In the genomic region with DNA sequence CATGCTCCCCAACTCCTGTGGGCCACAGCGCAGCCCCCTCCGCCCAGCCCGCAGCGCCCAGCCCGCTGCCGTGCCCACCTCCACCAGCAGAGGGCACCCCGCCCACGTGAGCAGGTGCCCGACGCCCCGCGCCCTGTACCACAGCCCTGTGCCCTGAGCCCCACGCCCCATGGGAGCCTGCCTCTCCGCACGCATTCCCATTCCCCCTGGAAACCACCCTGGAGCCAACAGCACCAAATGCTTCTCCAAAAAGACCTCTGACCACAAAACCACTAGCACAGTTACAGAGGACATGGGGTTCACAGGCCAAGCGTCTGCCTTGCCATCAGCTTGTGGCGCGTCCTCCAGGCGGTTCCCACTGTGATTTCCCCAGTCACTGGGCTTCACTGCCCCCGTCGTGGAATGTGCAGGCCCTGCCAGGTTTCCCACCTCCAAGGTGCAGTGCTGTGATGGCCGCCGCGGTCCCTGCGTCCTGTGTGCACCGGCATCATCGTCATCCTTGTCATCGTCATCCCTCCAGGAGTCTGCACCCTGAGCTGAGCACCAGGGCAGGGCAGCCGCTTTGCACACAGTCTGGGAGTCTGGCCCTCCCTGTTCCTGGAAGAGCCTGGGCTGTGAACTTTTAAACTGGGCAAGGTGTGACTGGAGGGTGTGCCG, we compare ENCODE assay signal across 8 cellular contexts.
DNase-seq lines count a peak whose midpoint lies in the region; ATAC-seq and TF ChIP-seq lines count a peak whose summit lies in the region.

No MANE protein-coding gene starts in this region.

- no peak for TF ChIP-seq POLR2A in tibial nerve (IDR thresholded peaks at IDR 0.05)

- DNase-seq in SKM-1 treated with dmso at 0.1 percent for 144 hours (lab: John Stamatoyannopoulos, UW; ENCODE audit: unreplicated experiment) (peak; percentile 13), SKM-1 (lab: John Stamatoyannopoulos, UW; ENCODE audit: unreplicated experiment) (no peak), M059J (ENCODE audit: low read depth) (peak; percentile 52), epidermal melanocyte (ENCODE audit: insufficient read length, low spot score) (peak; percentile 68), tibial nerve (ENCODE audit: low spot score in 2 of 2) (peak in 1 of 2 donors; percentile 62)
- peak; percentile 62 for DNase-seq in activated CD8-positive, alpha-beta memory T cell treated with anti-CD3 and anti-CD28 coated beads, Interleukin-2, amount 10 ng/mL, durations not matched to agents 7 days and 5 days

- H3K36me3 Mint-ChIP-seq in activated CD8-positive, alpha-beta memory T cell treated with anti-CD3 and anti-CD28 coated beads, Interleukin-2, amount 10 ng/mL, durations not matched to agents 7 days and 5 days, result no peaks in the 10 kb centered on the region
- no peaks in the 10 kb centered on the region for H3K36me3 Mint-ChIP-seq in nephron (ENCODE audit: low read depth)

- no peaks in the 10 kb centered on the region for H3K27me3 ChIP-seq in tibial nerve

- H3K27ac Mint-ChIP-seq in activated CD8-positive, alpha-beta memory T cell treated with anti-CD3 and anti-CD28 coated beads, Interleukin-2, amount 10 ng/mL, durations not matched to agents 7 days and 5 days, result no peak overlapping the region
- H3K27ac Mint-ChIP-seq in nephron, result no peak overlapping the region

- H3K4me3 Mint-ChIP-seq in activated CD8-positive, alpha-beta memory T cell treated with anti-CD3 and anti-CD28 coated beads, Interleukin-2, amount 10 ng/mL, durations not matched to agents 7 days and 5 days, result no peak overlapping the region
- H3K4me3 Mint-ChIP-seq in nephron, result no peak overlapping the region

- H3K4me1 ChIP-seq in tibial nerve, result peaks cover 0 to 53% (median 18%) of the 10 kb centered on the region in 4 donors

- WGBS in tibial nerve, 2 donors, result 42 to 58% methylated on average over 13 to 27 of the region's 30 CpGs

- H3K36me3 ChIP-seq in tibial nerve, result no peaks in the 10 kb centered on the region

- H3K27me3 Mint-ChIP-seq in activated CD8-positive, alpha-beta memory T cell treated with anti-CD3 and anti-CD28 coated beads, Interleukin-2, amount 10 ng/mL, durations not matched to agents 7 days and 5 days, result no peaks in the 10 kb centered on the region
- H3K27me3 Mint-ChIP-seq in nephron (ENCODE audit: low read depth), result peaks cover 18% of the 10 kb centered on the region

- no peaks in the 10 kb centered on the region for H3K9me3 Mint-ChIP-seq in activated CD8-positive, alpha-beta memory T cell treated with anti-CD3 and anti-CD28 coated beads, Interleukin-2, amount 10 ng/mL, durations not matched to agents 7 days and 5 days (ENCODE audit: low read depth)
- no peaks in the 10 kb centered on the region for H3K9me3 Mint-ChIP-seq in nephron

- peak in 1 of 2 donors; percentile 34 for TF ChIP-seq EP300 in tibial nerve (IDR thresholded peaks at IDR 0.05)

- peak; percentile 95 to 96 (median 95) for TF ChIP-seq CTCF in nephron (IDR thresholded peaks at IDR 0.05; ENCODE audit: unreplicated experiment in 3 of 3)
- peak; percentile 97 to 99 (median 99) for TF ChIP-seq CTCF in tibial nerve (IDR thresholded peaks at IDR 0.05)

- peaks cover 2% of the 10 kb centered on the region for H3K4me1 Mint-ChIP-seq in activated CD8-positive, alpha-beta memory T cell treated with anti-CD3 and anti-CD28 coated beads, Interleukin-2, amount 10 ng/mL, durations not matched to agents 7 days and 5 days
- H3K4me1 Mint-ChIP-seq in nephron, result no peaks in the 10 kb centered on the region

- peak overlapping the region in 3 of 4 donors; percentile 8 to 94 (median 52) for H3K27ac ChIP-seq in tibial nerve

- CTCF ChIA-PET in activated CD8-positive, alpha-beta memory T cell treated with anti-CD3 and anti-CD28 coated beads, Interleukin-2, amount 10 ng/mL, durations not matched to agents 7 days and 5 days (lab: Charles Lee), result interaction anchor here (0.9 to 2.4 kb wide), 9 partner anchors 12 to 196 kb away, joined by 3 to 10 read pairs (median 4); no protein-coding TSS in a partner anchor

- peak; percentile 80 for ATAC-seq in activated CD8-positive, alpha-beta memory T cell treated with anti-CD3 and anti-CD28 coated beads, Interleukin-2, amount 10 ng/mL, durations not matched to agents 7 days and 5 days
- ATAC-seq in HG02852 (IDR thresholded peaks at IDR 0.05; ENCODE audit: unreplicated experiment), result no peak

- H3K9me3 ChIP-seq in tibial nerve, result no peaks in the 10 kb centered on the region

- no peak overlapping the region for H3K4me3 ChIP-seq in tibial nerve
